Comparison of ENCODE assay signal across 7 cellular contexts in genomic region chr1:243849089-243850012, GRCh38. TPM values are rescaled to one million over a fixed set of nuclear protein-coding genes. Genes with fewer than 3 reads are reported as not detected.
A peak's percentile ranks its signal among the peaks of the same experiment; 100 is the strongest.
DNase-seq lines count a peak whose midpoint lies in the region; ATAC-seq lines count a peak whose summit lies in the region.

No MANE protein-coding gene starts in this region.

- H3K9ac ChIP-seq in mucosa of stomach (ENCODE audit: low read length): peak overlapping the region; percentile 55

- 0 to 1% methylated on average over 36 to 80 of the region's 80 CpGs for WGBS in esophagus, 2 donors

- H3K9me3 ChIP-seq in esophagus (ENCODE audit: control insufficient read depth in 2 of 2, insufficient read depth in 1 of 2, low read depth in 1 of 2, low read length in 1 of 2) (no peaks in the 10 kb centered on the region), mucosa of stomach (ENCODE audit: control insufficient read depth, low read length) (no peaks in the 10 kb centered on the region)

- H3K36me3 ChIP-seq in esophagus (ENCODE audit: control insufficient read depth in 2 of 2, insufficient read depth in 2 of 2, low read length in 1 of 2) (no peaks in the 10 kb centered on the region), mucosa of stomach (ENCODE audit: control insufficient read depth, insufficient read depth, low read length) (no peaks in the 10 kb centered on the region)

- peak overlapping the region; percentile 86 to 90 for H3K27ac ChIP-seq in esophagus (ENCODE audit: low read depth in 2 of 2, low read length in 1 of 2)

- no peaks in the 10 kb centered on the region for H3K4me1 ChIP-seq in esophagus (ENCODE audit: control insufficient read depth in 2 of 2, insufficient read depth in 2 of 2, low read length in 1 of 2)
- peaks cover 6% of the 10 kb centered on the region for H3K4me1 ChIP-seq in mucosa of stomach (ENCODE audit: control insufficient read depth, insufficient read depth, low read length)

- H3K27me3 ChIP-seq in esophagus (ENCODE audit: control insufficient read depth in 1 of 2, insufficient read depth in 2 of 2, low read length in 2 of 2): no peaks in the 10 kb centered on the region
- H3K27me3 ChIP-seq in mucosa of stomach (ENCODE audit: control insufficient read depth, insufficient read depth, low read length): peaks cover 26% of the 10 kb centered on the region

- ATAC-seq in GM18511 (IDR thresholded peaks at IDR 0.05; ENCODE audit: unreplicated experiment): peak; percentile 32
- ATAC-seq in HG03066 (IDR thresholded peaks at IDR 0.05; ENCODE audit: low read depth, unreplicated experiment): peak; percentile 19

- H3K4me3 ChIP-seq in esophagus (ENCODE audit: low read depth in 1 of 2, low read length in 2 of 2): peak overlapping the region; percentile 53 to 54
- no peak overlapping the region for H3K4me3 ChIP-seq in mucosa of stomach (ENCODE audit: low read length)

- peak; percentile 65 for DNase-seq in NCI-H82 treated with DMSO at 0.1 percent for 48 hours (lab: John Stamatoyannopoulos, UW; ENCODE audit: unreplicated experiment)
- peak; percentile 79 for DNase-seq in activated T-cell treated with anti-CD3 and anti-CD28 coated beads, Interleukin-2, amount 50 U/mL, for 1 hour
- peak; percentile 68 for DNase-seq in stimulated activated CD8-positive, alpha-beta memory T cell treated with anti-CD3 and anti-CD28 coated beads, Interleukin-4, amount 100 ng/mL, for 24 hours (ENCODE audit: low read depth)

RNA-seq across cellular contexts. Expression of gene AKT3, which starts 0.7 kb away (rescaled TPM):
- 1 to 10 TPM; 2.1 to 4.4 TPM for polyA plus RNA-seq in esophagus
